ENCODE assay signal across 2 cellular contexts in the genomic region with DNA sequence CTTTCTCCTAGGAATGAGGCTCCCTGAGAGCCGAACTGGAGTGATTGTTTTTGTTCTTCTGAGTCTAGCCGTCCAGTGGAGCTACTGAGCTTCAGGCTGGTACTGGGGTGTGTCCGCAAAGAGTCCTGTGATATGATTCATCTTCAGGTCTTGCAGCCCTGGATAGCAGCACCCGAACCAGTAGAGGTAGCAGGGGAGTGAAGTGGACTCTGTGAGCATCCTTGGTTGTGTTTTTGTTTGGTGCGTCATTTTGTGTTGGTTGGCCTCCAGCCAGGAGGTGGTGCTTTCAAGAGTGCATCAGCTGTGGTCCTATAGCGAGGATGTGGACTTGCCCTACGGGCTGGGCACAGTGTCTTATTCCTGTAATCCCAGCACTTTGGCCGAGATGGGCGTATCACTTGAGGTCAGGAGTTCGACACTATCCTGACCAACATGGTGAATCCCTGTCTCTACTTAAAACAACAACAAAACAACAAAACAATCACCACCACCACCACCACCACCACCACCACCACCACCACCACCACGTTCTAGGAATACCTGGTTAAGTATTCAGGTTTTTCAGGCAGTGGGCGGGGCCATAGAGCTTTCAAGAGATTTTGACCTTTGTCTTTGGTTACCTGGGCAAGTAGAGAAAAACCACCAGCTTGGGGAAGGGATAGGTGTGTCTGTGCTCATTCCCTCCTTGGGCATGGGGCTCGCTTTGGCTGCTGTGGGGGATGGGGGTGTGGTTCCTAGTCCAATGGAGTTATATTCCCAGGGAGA.
TF ChIP-seq lines count a peak whose summit lies in the region.

No MANE protein-coding gene starts in this region.

TF ChIP-seq in HEK293, 187 proteins besides CTCF, POLR2A, EP300 and RAD21 (continued from another document):
- 0 out of 2 replicates have a peak, but pooled peaks have one; percentile 19 for TF ChIP-seq KLF8 (tag by site-specific recombination; IDR thresholded peaks at IDR 0.05)

TF ChIP-seq in endothelial cell of umbilical vein, 7 proteins besides CTCF, POLR2A, EP300 and RAD21 (continued from another document):
- TF ChIP-seq EZH2 (IDR thresholded peaks at IDR 0.05; ENCODE audit: borderline replicate concordance, low read depth, low read length, severe bottlenecking): no peak
- peak; percentile 24 for TF ChIP-seq POLR2AphosphoS5 (IDR thresholded peaks at IDR 0.05; ENCODE audit: insufficient read depth, low read depth, low read length)
- TF ChIP-seq, protein P1, sequence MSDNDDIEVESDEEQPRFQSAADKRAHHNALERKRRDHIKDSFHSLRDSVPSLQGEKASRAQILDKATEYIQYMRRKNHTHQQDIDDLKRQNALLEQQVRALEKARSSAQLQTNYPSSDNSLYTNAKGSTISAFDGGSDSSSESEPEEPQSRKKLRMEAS (IDR thresholded peaks at IDR 0.05; ENCODE audit: insufficient read depth, insufficient read length): no peak
- no peak for TF ChIP-seq GATA2 (IDR thresholded peaks at IDR 0.05; ENCODE audit: insufficient read depth, insufficient read length, low read depth, low read length)
- no peak for TF ChIP-seq JUN (IDR thresholded peaks at IDR 0.05; ENCODE audit: borderline replicate concordance, insufficient read depth, insufficient read length, low read depth)
